ENCODE assay signal across 14 cellular contexts in the genomic region with DNA sequence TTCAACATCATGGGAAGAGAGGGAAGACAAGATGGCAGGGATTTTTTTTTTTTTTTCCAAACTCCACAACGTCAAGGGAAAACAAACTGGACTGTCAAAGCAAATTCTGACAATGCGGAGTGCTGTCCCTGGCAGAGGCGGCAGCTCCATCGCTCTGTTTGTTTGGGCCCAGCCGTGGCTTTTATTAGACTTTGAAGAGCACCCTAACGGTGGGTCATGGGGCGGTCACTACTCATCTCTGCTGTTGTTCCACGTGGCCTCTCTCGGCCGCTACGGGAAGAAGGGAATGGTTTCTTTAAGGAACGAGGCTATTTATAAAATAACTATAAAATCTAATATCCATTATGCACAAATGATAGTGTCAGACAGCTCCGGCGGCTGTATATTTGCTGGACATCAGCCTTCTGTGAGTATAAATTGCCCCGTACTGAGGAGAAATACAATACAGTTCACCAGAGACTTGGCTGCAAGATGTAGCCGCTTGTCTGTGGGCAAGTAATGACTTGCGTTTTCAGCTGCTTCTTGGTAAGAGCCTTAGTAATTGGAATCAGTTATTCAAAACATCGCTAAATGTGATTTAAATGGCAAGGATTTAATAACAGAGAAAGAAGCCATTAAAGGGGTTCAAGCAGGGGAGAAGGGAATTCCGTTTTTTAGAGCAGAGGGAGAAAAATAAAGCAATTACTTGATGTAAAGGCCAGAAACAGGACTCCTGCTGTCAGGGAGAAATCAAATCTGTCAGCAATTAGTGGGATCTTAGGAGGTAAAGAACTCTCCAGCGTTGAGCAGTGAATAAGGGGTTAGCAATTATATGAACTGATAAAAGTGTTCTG.
DNase-seq lines count a peak whose midpoint lies in the region; ATAC-seq and TF ChIP-seq lines count a peak whose summit lies in the region.
"Had no signal": no experiment of that assay in that cellular context is flagged by ENCODE, and none has a peak within 500 bp of the region (broad histone marks: within the 10 kb centered on the region; RNA-seq: fewer than 3 reads in every experiment).

No MANE protein-coding gene starts in this region.

- DNase-seq in NCI-H2081 (lab: John Stamatoyannopoulos, UW) (peak; percentile 1 to 33), NCI-H2081 treated with DMSO at 0.1 percent for 48 hours (lab: John Stamatoyannopoulos, UW) (no peak), RWPE2 (ENCODE audit: low spot score) (no peak), fibroblast of villous mesenchyme (ENCODE audit: low read depth) (peak; percentile 31), thyroid gland (peak; percentile 47 to 62), HT-29 (ENCODE audit: low spot score) (no peak), DMS153 treated with DMSO at 0.1 percent for 48 hours (lab: John Stamatoyannopoulos, UW; ENCODE audit: unreplicated experiment) (no peak)
- DNase-seq: activated naive CD4-positive, alpha-beta T cell treated with anti-CD3 and anti-CD28 coated beads, Interleukin-2, amount 50 U/mL, for 16 hours; foreskin melanocyte; NCI-H2029; RPMI8226; spleen had no signal

- H3K36me3 ChIP-seq in RWPE2 (ENCODE audit: low read depth) (no peaks in the 10 kb centered on the region), thyroid gland (no peaks in the 10 kb centered on the region)
- H3K36me3 ChIP-seq: spleen had no signal

- no peaks in the 10 kb centered on the region for H3K9me3 ChIP-seq in RWPE2 (ENCODE audit: severe bottlenecking)
- H3K9me3 ChIP-seq in thyroid gland: no peaks in the 10 kb centered on the region
- H3K9me3 ChIP-seq: spleen had no signal

- H3K4me3 ChIP-seq in RWPE2 (ENCODE audit: severe bottlenecking) (no peak overlapping the region), fibroblast of villous mesenchyme (ENCODE audit: low read depth, low read length) (no peak overlapping the region), thyroid gland (replicated peaks in 1 of 3) (no peak overlapping the region)
- H3K4me3 ChIP-seq: spleen had no signal

- H3K27ac ChIP-seq in RWPE2 (ENCODE audit: poor library complexity, severe bottlenecking) (no peak overlapping the region), thyroid gland (peak overlapping the region in 1 of 3 donors; percentile 18)
- H3K27ac ChIP-seq: 22Rv1, spleen had no signal

- intact Hi-C loops in thyroid gland (cut with DNase I): no loop called here

- ATAC-seq in RWPE2 (ENCODE audit: low read depth): peak; percentile 54; the same call in 2 of the 3 replicates
- no peak for ATAC-seq in GM19463 (IDR thresholded peaks at IDR 0.05; ENCODE audit: unreplicated experiment)

- TF ChIP-seq CTCF in RWPE2 (IDR thresholded peaks at IDR 0.05; ENCODE audit: poor library complexity, severe bottlenecking) (no peak), fibroblast of villous mesenchyme (IDR thresholded peaks at IDR 0.05; ENCODE audit: insufficient read depth, low read depth, low read length) (no peak), thyroid gland (IDR thresholded peaks at IDR 0.05) (no peak)

- H3K4me1 ChIP-seq in RWPE2 (ENCODE audit: insufficient read depth, poor library complexity, severe bottlenecking) (peaks cover 5% of the 10 kb centered on the region), thyroid gland (peaks cover 5 to 16% of the 10 kb centered on the region in 2 donors)
- H3K4me1 ChIP-seq: spleen had no signal

- no peak for TF ChIP-seq POLR2A in thyroid gland (IDR thresholded peaks at IDR 0.05)

- WGBS in thyroid gland, 2 donors: 40 to 41% methylated on average over 20 of the region's 20 CpGs

- H3K27me3 ChIP-seq in RWPE2 (ENCODE audit: insufficient read depth, poor library complexity, severe bottlenecking) (no peaks in the 10 kb centered on the region), thyroid gland (no peaks in the 10 kb centered on the region)

Comparison
In these comparisons a context has a peak if more than half of its experiments do, and no peak if none do; other contexts are left out.
1. DNase-seq: peak in NCI-H2081 (2 of 2), fibroblast of villous mesenchyme (single experiment) and thyroid gland (2 of 2); none in NCI-H2081 treated with DMSO at 0.1 percent for 48 hours (single experiment), RWPE2 (single experiment), HT-29 (single experiment) and DMS153 treated with DMSO at 0.1 percent for 48 hours (single experiment).